24 cellular contexts compared by ENCODE assay signal in the genomic region with DNA sequence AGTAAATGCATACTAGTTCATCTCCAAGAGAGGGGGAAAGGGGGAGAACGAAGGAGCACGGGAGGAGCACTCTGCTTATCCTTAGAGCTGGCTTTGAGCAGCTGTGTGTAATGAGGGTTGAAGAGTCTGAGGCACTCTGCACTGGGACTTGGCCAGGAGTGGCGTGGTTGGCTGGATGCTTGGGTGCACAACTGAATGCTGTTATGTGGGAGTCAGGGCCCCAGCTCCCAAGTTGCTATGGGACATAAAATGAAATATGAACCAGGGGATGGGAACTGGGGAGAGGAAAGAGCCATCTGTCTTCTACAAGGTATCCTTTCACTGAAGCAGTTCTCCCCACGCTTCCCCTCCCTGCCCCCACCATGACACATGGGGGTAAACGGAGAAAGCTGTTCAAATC.
DNase-seq lines count a peak whose midpoint lies in the region; ATAC-seq lines count a peak whose summit lies in the region.
"Had no signal": no experiment of that assay in that cellular context is flagged by ENCODE, and none has a peak within 500 bp of the region (broad histone marks: within the 10 kb centered on the region; RNA-seq: fewer than 3 reads in every experiment).

No MANE protein-coding gene starts in this region.

- ATAC-seq in GM19397 (IDR thresholded peaks at IDR 0.05; ENCODE audit: unreplicated experiment) (no peak), GM18868 (IDR thresholded peaks at IDR 0.05; ENCODE audit: unreplicated experiment) (no peak)
- ATAC-seq: K562, Panc1 had no signal

- H3K4ac ChIP-seq in neuronal stem cell (ENCODE audit: low read length) = no peak overlapping the region

- H2BK120ac ChIP-seq in neuronal stem cell (ENCODE audit: low read depth, low read length) = no peak overlapping the region

- no peaks in the 10 kb centered on the region for H3K36me3 ChIP-seq in neuronal stem cell (replicated peaks in 1 of 2; ENCODE audit: control insufficient read depth in 2 of 2, insufficient read depth in 2 of 2, low read length in 2 of 2)
- H3K36me3 ChIP-seq: BLaER1, MG63 had no signal

- peaks cover 0 to 7% of the 10 kb centered on the region in 2 donors for H3K4me1 ChIP-seq in neuronal stem cell (ENCODE audit: control insufficient read depth in 2 of 2, insufficient read depth in 1 of 2, low read depth in 1 of 2, low read length in 2 of 2)
- H3K4me1 ChIP-seq: BLaER1 had no signal

- no peaks in the 10 kb centered on the region for H3K79me1 ChIP-seq in neuronal stem cell (ENCODE audit: low read depth, low read length)

- H3K27ac ChIP-seq in neuronal stem cell (replicated peaks; ENCODE audit: low read length) = no peak overlapping the region
- H3K27ac ChIP-seq: 22Rv1, BLaER1 had no signal

- no peak overlapping the region for H2BK12ac ChIP-seq in neuronal stem cell (ENCODE audit: low read length)

- DNase-seq in NCI-H1092 treated with DMSO at 0.1 percent for 48 hours (lab: John Stamatoyannopoulos, UW) (peak; percentile 18), NCI-H1092 (lab: John Stamatoyannopoulos, UW) (no peak), NCI-H187 treated with DMSO at 0.1 percent for 48 hours (lab: John Stamatoyannopoulos, UW) (peak; percentile 31), NCI-H524 (lab: John Stamatoyannopoulos, UW) (peak; percentile 90 to 98), neuronal stem cell (ENCODE audit: low spot score) (no peak), glomerular visceral epithelial cell (ENCODE audit: extremely low spot score) (no peak)
- DNase-seq: ACHN; CD4-positive, alpha-beta T cell; COR-L47; GDM1; H9; HFFc6; MG63; NCI-H1436; NCI-H226; NCI-H526 treated with DMSO at 0.1 percent for 48 hours; SIG-M5; SK-N-SH had no signal

- H3K18ac ChIP-seq in neuronal stem cell (ENCODE audit: low read length) = no peak overlapping the region

- H3K23ac ChIP-seq in neuronal stem cell (ENCODE audit: low read depth, low read length, poor library complexity) = no peak overlapping the region

- no peaks in the 10 kb centered on the region for H3K9me3 ChIP-seq in neuronal stem cell (replicated peaks in 1 of 2; ENCODE audit: control insufficient read depth in 2 of 2, insufficient read depth in 1 of 2, low read depth in 1 of 2, low read length in 2 of 2)
- H3K9me3 ChIP-seq: SK-N-SH had no signal

- H3K4me3 ChIP-seq in neuronal stem cell (ENCODE audit: low read length in 2 of 2) = peak overlapping the region in 1 of 2 donors; percentile 50
- H3K4me3 ChIP-seq: BLaER1, K562, MG63 had no signal

- no peak overlapping the region for H2AFZ ChIP-seq in neuronal stem cell (ENCODE audit: low read length)

- H4K91ac ChIP-seq in neuronal stem cell (ENCODE audit: low read depth, low read length, poor library complexity) = no peak overlapping the region

- no peak overlapping the region for H4K8ac ChIP-seq in neuronal stem cell (ENCODE audit: low read depth, low read length)

- peak overlapping the region; percentile 4 for H3K14ac ChIP-seq in neuronal stem cell (ENCODE audit: low read length)

- no peak overlapping the region for H2BK15ac ChIP-seq in neuronal stem cell (ENCODE audit: low read length)

- H3K27me3 ChIP-seq in neuronal stem cell (ENCODE audit: control insufficient read depth in 3 of 3, insufficient read depth in 3 of 3, low read depth in 1 of 3, low read length in 3 of 3) = no peaks in the 10 kb centered on the region
- H3K27me3 ChIP-seq: BLaER1 had no signal

- no peak overlapping the region for H3K4me2 ChIP-seq in neuronal stem cell (ENCODE audit: insufficient read depth, low read length, poor library complexity, severe bottlenecking)
- H3K4me2 ChIP-seq: BLaER1, SK-N-SH had no signal

- no peak overlapping the region for H3K9ac ChIP-seq in neuronal stem cell (ENCODE audit: low read depth, low read length, poor library complexity)
- H3K9ac ChIP-seq: BLaER1, SK-N-SH had no signal

- no peak overlapping the region for H2AK5ac ChIP-seq in neuronal stem cell (ENCODE audit: low read depth, low read length)

- WGBS in neuronal stem cell (ENCODE audit: extremely low coverage in 2 of 2, insufficient read length in 2 of 2, insufficient replicate concordance in 1 of 2), 2 donors = no CpG with 5 or more reads among the region's 5 CpGs

- no peak overlapping the region for H2BK5ac ChIP-seq in neuronal stem cell (ENCODE audit: low read length)

Comparison
In these comparisons a context has a peak if more than half of its experiments do, and no peak if none do; other contexts are left out.
1. DNase-seq: peak in NCI-H1092 treated with DMSO at 0.1 percent for 48 hours (single experiment), NCI-H187 treated with DMSO at 0.1 percent for 48 hours (single experiment) and NCI-H524 (2 of 2); none in NCI-H1092 (single experiment), neuronal stem cell (single experiment) and glomerular visceral epithelial cell (single experiment).